25 cellular contexts compared by ENCODE assay signal in genomic region chr5:93208156-93208895, GRCh38.
DNase-seq lines count a peak whose midpoint lies in the region; FAIRE-seq and TF ChIP-seq lines count a peak whose summit lies in the region.
"Had no signal": no experiment of that assay in that cellular context is flagged by ENCODE, and none has a peak within 500 bp of the region (broad histone marks: within the 10 kb centered on the region; RNA-seq: fewer than 3 reads in every experiment).

No MANE protein-coding gene starts in this region.

- H3K79me2 ChIP-seq in SK-N-SH (ENCODE audit: insufficient read depth) (no peaks in the 10 kb centered on the region), smooth muscle cell (ENCODE audit: low read depth) (no peaks in the 10 kb centered on the region), MM.1S (ENCODE audit: low read length) (no peaks in the 10 kb centered on the region)

- H3K4me3 ChIP-seq in SK-N-SH (ENCODE audit: low read depth in 2 of 2, low read length in 1 of 2) (no peak overlapping the region), fibroblast of mammary gland (ENCODE audit: control insufficient read depth, low read depth, low read length) (no peak overlapping the region), smooth muscle cell (no peak overlapping the region), MM.1S (ENCODE audit: low read length) (no peak overlapping the region)
- H3K4me3 ChIP-seq: gastroesophageal sphincter, lung, psoas muscle had no signal

- no peak for FAIRE-seq in GM19239 (lab: Jason Lieb, UNC)
- FAIRE-seq: endothelial cell of umbilical vein, GM12892, H54, RCC 7860 had no signal

- H3K36me3 ChIP-seq in SK-N-SH (replicated peaks in 1 of 2; ENCODE audit: control insufficient read depth in 1 of 2, insufficient read depth in 2 of 2, low read length in 1 of 2), result no peaks in the 10 kb centered on the region
- no peaks in the 10 kb centered on the region for H3K36me3 ChIP-seq in smooth muscle cell (ENCODE audit: low read depth)
- H3K36me3 ChIP-seq in MM.1S (replicated peaks; ENCODE audit: insufficient read depth, low read length), result no peaks in the 10 kb centered on the region
- H3K36me3 ChIP-seq: gastroesophageal sphincter, neutrophil had no signal

- H4K20me1 ChIP-seq in SK-N-SH (ENCODE audit: insufficient read depth) (no peaks in the 10 kb centered on the region), smooth muscle cell (ENCODE audit: low read depth) (no peaks in the 10 kb centered on the region), MM.1S (ENCODE audit: insufficient read depth, low read length) (no peaks in the 10 kb centered on the region)

- H2AFZ ChIP-seq in SK-N-SH (ENCODE audit: low read depth) (no peak overlapping the region), smooth muscle cell (ENCODE audit: low read depth) (peak overlapping the region; percentile 85), MM.1S (ENCODE audit: low read length) (no peak overlapping the region)

- no peaks in the 10 kb centered on the region for H3K27me3 ChIP-seq in SK-N-SH (ENCODE audit: insufficient read depth)
- no peaks in the 10 kb centered on the region for H3K27me3 ChIP-seq in smooth muscle cell (ENCODE audit: low read depth)
- H3K27me3 ChIP-seq in MM.1S (replicated peaks; ENCODE audit: insufficient read depth, low read length), result no peaks in the 10 kb centered on the region
- H3K27me3 ChIP-seq: gastroesophageal sphincter, neutrophil had no signal

- H3K27ac ChIP-seq in SK-N-SH (ENCODE audit: low read depth in 2 of 2, low read length in 1 of 2) (peak overlapping the region; percentile 46 to 78; a peak in 3 of 4 replicates), smooth muscle cell (ENCODE audit: low read depth) (peak overlapping the region; percentile 35), MM.1S (ENCODE audit: low read length) (no peak overlapping the region)
- H3K27ac ChIP-seq: gastroesophageal sphincter, neutrophil, psoas muscle, VCaP had no signal

- TF ChIP-seq CTCF in SK-N-SH (IDR thresholded peaks at IDR 0.05), result no peak
- no peak for TF ChIP-seq CTCF in fibroblast of mammary gland (conservative IDR thresholded peaks at IDR 0.05; ENCODE audit: control insufficient read depth, insufficient read depth, low read depth, low read length)
- TF ChIP-seq CTCF in smooth muscle cell (IDR thresholded peaks at IDR 0.05; ENCODE audit: borderline replicate concordance, insufficient read depth, poor library complexity, severe bottlenecking), result no peak
- TF ChIP-seq CTCF in MM.1S (IDR thresholded peaks at IDR 0.05; ENCODE audit: low read length), result no peak

- H3K4me1 ChIP-seq in SK-N-SH (ENCODE audit: control insufficient read depth in 1 of 2, insufficient read depth in 2 of 2, low read depth in 1 of 2, low read length in 1 of 2) (peaks cover 0 to 4% of the 10 kb centered on the region in 2 experiments; a peak in 1 of 4 replicates), smooth muscle cell (ENCODE audit: low read depth) (no peaks in the 10 kb centered on the region), MM.1S (ENCODE audit: low read length) (no peaks in the 10 kb centered on the region)
- H3K4me1 ChIP-seq: psoas muscle had no signal

- H3F3A ChIP-seq in SK-N-SH (replicated peaks; ENCODE audit: insufficient read depth), result no peaks in the 10 kb centered on the region
- peaks cover 4% of the 10 kb centered on the region for H3F3A ChIP-seq in smooth muscle cell (ENCODE audit: low read depth)
- no peaks in the 10 kb centered on the region for H3F3A ChIP-seq in MM.1S (ENCODE audit: insufficient read depth, low read length)

- CTCF ChIA-PET in SK-N-SH (lab: Yijun Ruan, JAX), result interaction anchor here (1.5 kb wide), 1 partner anchor 8 kb away, joined by 3 read pairs; no protein-coding TSS in a partner anchor

- no peak overlapping the region for H3K9ac ChIP-seq in SK-N-SH
- no peak overlapping the region for H3K9ac ChIP-seq in smooth muscle cell (ENCODE audit: low read depth)
- no peak overlapping the region for H3K9ac ChIP-seq in MM.1S (ENCODE audit: low read length)

- TF ChIP-seq EP300 in SK-N-SH (IDR thresholded peaks at IDR 0.05; ENCODE audit: borderline replicate concordance in 1 of 2, low read depth in 1 of 2, low read length in 1 of 2), result peak in 1 of 2 experiments; percentile 8; a peak in 1 of 4 replicates

- H3K9me2 ChIP-seq in SK-N-SH, result no peaks in the 10 kb centered on the region
- no peaks in the 10 kb centered on the region for H3K9me2 ChIP-seq in MM.1S (replicated peaks; ENCODE audit: insufficient read depth, low read length)

- H3K4me2 ChIP-seq in SK-N-SH (no peak overlapping the region), smooth muscle cell (peak overlapping the region; percentile 59), MM.1S (ENCODE audit: low read depth, low read length) (no peak overlapping the region)

- WGBS in SK-N-SH (ENCODE audit: low lambda C conversion rate), result 66% methylated on average over 2 of the region's 2 CpGs
- WGBS in smooth muscle cell (ENCODE audit: low lambda C conversion rate), result 68% methylated on average over 2 of the region's 2 CpGs

- POLR2A ChIA-PET in SK-N-SH (lab: Yijun Ruan, JAX), result no interaction called here

- peak; percentile 54 for DNase-seq in GM04504 (ENCODE audit: low read depth)
- no peak for DNase-seq in SK-N-SH
- peak; percentile 46 for DNase-seq in fibroblast of mammary gland (ENCODE audit: low read depth)
- no peak for DNase-seq in smooth muscle cell (lab: John Stamatoyannopoulos, UW; ENCODE audit: unreplicated experiment)
- DNase-seq in activated CD8-positive, alpha-beta memory T cell treated with anti-CD3 and anti-CD28 coated beads for 24 hours, result no peak
- no peak for DNase-seq in MM.1S
- DNase-seq in GM19239 (ENCODE audit: insufficient read length, low spot score), result no peak
- no peak for DNase-seq in amniotic stem cell (lab: John Stamatoyannopoulos, UW)
- DNase-seq: activated CD8-positive, alpha-beta memory T cell treated with anti-CD3 and anti-CD28 coated beads, Interleukin-2, amount 50 U/mL, for 48 hours; activated naive CD8-positive, alpha-beta T cell treated with anti-CD3 and anti-CD28 coated beads, Interleukin-2, amount 10 ng/mL, durations not matched to agents 7 days and 5 days; AML-193; CD8-positive, alpha-beta memory T cell; dermis blood vessel endothelial cell; DMS79; islet precursor cell; psoas muscle; stimulated activated CD4-positive, alpha-beta T cell treated with anti-CD3 and anti-CD28 coated beads, Interleukin-1b, Interleukin-23, amount 100 ng/mL, for 48 hours had no signal

- H3K9me3 ChIP-seq in SK-N-SH (no peaks in the 10 kb centered on the region), smooth muscle cell (replicated peaks; ENCODE audit: low read depth) (no peaks in the 10 kb centered on the region), MM.1S (replicated peaks; ENCODE audit: insufficient read depth, low read length) (no peaks in the 10 kb centered on the region; the same call in 1 of the 2 replicates)
- H3K9me3 ChIP-seq: gastroesophageal sphincter, neutrophil, psoas muscle had no signal

- TF ChIP-seq RAD21 in SK-N-SH (IDR thresholded peaks at IDR 0.05; ENCODE audit: low read length), result no peak

TF ChIP-seq in SK-N-SH, 30 proteins besides CTCF, POLR2A, EP300 and RAD21:
- TF ChIP-seq POLR2AphosphoS5 (IDR thresholded peaks at IDR 0.05; ENCODE audit: low read depth, low read length) (no peak), NRF1 (IDR thresholded peaks at IDR 0.05; ENCODE audit: low read depth, low read length) (no peak), EZH2phosphoT487 (IDR thresholded peaks at IDR 0.05; ENCODE audit: borderline replicate concordance, low read depth) (no peak), PBX3 (IDR thresholded peaks at IDR 0.05) (peak; percentile 28; the same call in 1 of the 2 replicates), RXRA (IDR thresholded peaks at IDR 0.05; ENCODE audit: borderline replicate concordance, low read depth) (no peak), NFIC (IDR thresholded peaks at IDR 0.05; ENCODE audit: borderline replicate concordance) (0 out of 2 replicates have a peak, but pooled peaks have one; percentile 3), MEF2A (IDR thresholded peaks at IDR 0.05; ENCODE audit: borderline replicate concordance, low read depth) (0 out of 2 replicates have a peak, but pooled peaks have one; percentile 18)

Comparison
In these comparisons a context has a peak if more than half of its experiments do, and no peak if none do; other contexts are left out.
1. DNase-seq: peak in GM04504 (single experiment) and fibroblast of mammary gland (single experiment); none in SK-N-SH (single experiment), smooth muscle cell (single experiment), activated CD8-positive, alpha-beta memory T cell treated with anti-CD3 and anti-CD28 coated beads for 24 hours (single experiment), MM.1S (single experiment), GM19239 (single experiment) and amniotic stem cell (single experiment).